In the genomic region with DNA sequence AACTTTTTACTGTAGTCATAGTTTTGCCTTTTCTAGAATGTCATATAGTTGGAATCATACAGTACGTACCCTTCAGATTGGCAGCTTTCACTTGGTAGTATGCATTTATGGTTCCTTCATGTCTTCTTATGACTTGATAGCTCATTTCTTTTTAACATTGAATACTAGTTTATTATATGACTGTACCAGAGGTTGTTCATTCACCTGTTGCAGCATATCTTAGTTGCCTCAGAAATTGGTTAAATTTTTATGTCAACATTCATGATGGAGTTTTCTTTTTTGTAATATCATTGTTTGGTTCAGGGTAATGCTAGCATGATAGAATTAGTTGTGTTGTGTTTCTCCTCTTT, we compare ENCODE assay signal across 11 cellular contexts.
DNase-seq lines count a peak whose midpoint lies in the region; ATAC-seq lines count a peak whose summit lies in the region.
"Had no signal": no experiment of that assay in that cellular context is flagged by ENCODE, and none has a peak within 500 bp of the region (broad histone marks: within the 10 kb centered on the region; RNA-seq: fewer than 3 reads in every experiment).

No MANE protein-coding gene starts in this region.

- peak overlapping the region; percentile 70 for H3K4me3 ChIP-seq in ACC112 (ENCODE audit: low read depth, low read length)
- peak overlapping the region; percentile 73 for H3K4me3 ChIP-seq in adipocyte (ENCODE audit: low read length)

- H3K27ac ChIP-seq in ACC112 (ENCODE audit: low read depth, low read length), result no peak overlapping the region

- no peaks in the 10 kb centered on the region for H3K4me1 ChIP-seq in ACC112 (ENCODE audit: control insufficient read depth, insufficient read depth, low read length, unreplicated experiment)
- H3K4me1 ChIP-seq in adipocyte (ENCODE audit: control insufficient read depth, insufficient read depth, low read length), result no peaks in the 10 kb centered on the region

- peaks cover 9 to 29% (median 13%) of the 10 kb centered on the region in 5 donors for H3K27me3 Mint-ChIP-seq in naive thymus-derived CD8-positive, alpha-beta T cell

- peak overlapping the region; percentile 70 to 93 (median 85) for H3K4me3 Mint-ChIP-seq in naive thymus-derived CD8-positive, alpha-beta T cell

- peaks cover 0 to 4% (median 0%) of the 10 kb centered on the region in 9 donors for H3K9me3 Mint-ChIP-seq in naive thymus-derived CD8-positive, alpha-beta T cell

- H3K9ac ChIP-seq in adipocyte (ENCODE audit: low read length), result no peak overlapping the region

- POLR2A ChIA-PET in naive thymus-derived CD8-positive, alpha-beta T cell (lab: Charles Lee), result no interaction called here

- peaks cover 7% of the 10 kb centered on the region; the same call in 1 of the 2 replicates for H3K27me3 ChIP-seq in ACC112 (ENCODE audit: insufficient read depth, low read length)
- H3K27me3 ChIP-seq in adipocyte (replicated peaks; ENCODE audit: control insufficient read depth, insufficient read depth, low read length), result peaks cover 3% of the 10 kb centered on the region

- H2AFZ ChIP-seq in ACC112 (ENCODE audit: low read length, unreplicated experiment), result peak overlapping the region; percentile 80

- H3K9me3 ChIP-seq in adipocyte (ENCODE audit: control insufficient read depth, low read length), result no peaks in the 10 kb centered on the region

- no peaks in the 10 kb centered on the region for H3K79me2 ChIP-seq in ACC112 (ENCODE audit: control insufficient read depth, insufficient read depth, low read length, unreplicated experiment)

- DNase-seq in adipocyte (ENCODE audit: low read depth) (no peak), SW 1271 (lab: John Stamatoyannopoulos, UW) (no peak)
- no peak for DNase-seq in naive thymus-derived CD8-positive, alpha-beta T cell
- DNase-seq: erythroblast; NCI-H1092 treated with DMSO at 0.1 percent for 48 hours; stimulated activated CD4-positive, alpha-beta T cell treated with anti-CD3 and anti-CD28 coated beads, Interleukin-2, amount 100 ng/mL, for 48 hours had no signal

- H3K4me1 Mint-ChIP-seq in naive thymus-derived CD8-positive, alpha-beta T cell, result peaks cover 8 to 12% (median 9%) of the 10 kb centered on the region in 4 donors

- peak overlapping the region in 1 of 10 donors; percentile 61 for H3K27ac Mint-ChIP-seq in naive thymus-derived CD8-positive, alpha-beta T cell

- no peaks in the 10 kb centered on the region for H3K36me3 ChIP-seq in ACC112 (ENCODE audit: insufficient read depth, low read length)
- H3K36me3 ChIP-seq in adipocyte (ENCODE audit: control insufficient read depth, insufficient read depth, low read length, severe bottlenecking), result no peaks in the 10 kb centered on the region

- H3K36me3 Mint-ChIP-seq in naive thymus-derived CD8-positive, alpha-beta T cell, result no peaks in the 10 kb centered on the region

- ATAC-seq in GM19035 (IDR thresholded peaks at IDR 0.05; ENCODE audit: unreplicated experiment) (peak; percentile 16), GM18868 (IDR thresholded peaks at IDR 0.05; ENCODE audit: unreplicated experiment) (no peak), HG03442 (IDR thresholded peaks at IDR 0.05; ENCODE audit: unreplicated experiment) (no peak), HG02623 (IDR thresholded peaks at IDR 0.05; ENCODE audit: unreplicated experiment) (no peak)
- no peak for ATAC-seq in naive thymus-derived CD8-positive, alpha-beta T cell
